ENCODE assay signal across 28 cellular contexts in the genomic region with DNA sequence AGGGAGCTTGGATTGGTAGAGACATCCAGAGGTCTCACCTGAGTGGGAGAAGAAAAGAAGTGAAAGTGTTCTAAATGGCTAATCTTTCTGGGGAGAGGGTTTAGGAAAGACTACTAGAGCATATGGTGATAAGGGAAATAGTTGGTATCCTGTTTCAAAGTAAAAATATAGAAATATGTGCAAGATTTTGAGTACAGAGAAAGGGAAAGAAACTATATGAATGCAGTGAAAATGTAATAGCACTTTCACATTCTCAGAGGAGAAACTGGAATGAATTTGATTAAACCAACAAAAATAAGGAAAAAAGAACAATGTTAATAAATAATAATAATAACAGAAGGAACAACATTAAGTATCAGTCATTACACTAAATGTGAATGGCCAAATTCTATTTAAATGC.
"Had no signal": no experiment of that assay in that cellular context is flagged by ENCODE, and none has a peak within 500 bp of the region (broad histone marks: within the 10 kb centered on the region; RNA-seq: fewer than 3 reads in every experiment).

No MANE protein-coding gene starts in this region.

- H3K36me3 Mint-ChIP-seq: WTC11 had no signal

- DNase-seq: activated CD4-positive, alpha-beta memory T cell treated with anti-CD3 and anti-CD28 coated beads, Interleukin-2, amount 10 ng/mL, durations not matched to agents 7 days and 5 days; activated CD4-positive, alpha-beta T cell treated with anti-CD3 and anti-CD28 coated beads for 1 hour; activated CD4-positive, alpha-beta T cell treated with anti-CD3 and anti-CD28 coated beads for 4 hours; activated CD4-positive, alpha-beta T cell treated with anti-CD3 and anti-CD28 coated beads, Interleukin-2, amount 10 ng/mL, durations not matched to agents 7 days and 5 days; activated CD4-positive, alpha-beta T cell treated with anti-CD3 and anti-CD28 coated beads, Interleukin-2, amount 50 U/mL, for 4 hours; activated CD8-positive, alpha-beta memory T cell treated with anti-CD3 and anti-CD28 coated beads, Interleukin-2, amount 50 U/mL, for 48 hours; activated gamma-delta T cell treated with Interleukin-2 at 50 U/mL for 16 hours; activated naive CD4-positive, alpha-beta T cell treated with anti-CD3 and anti-CD28 coated beads, Interleukin-2, amount 50 U/mL, for 16 hours; activated naive CD4-positive, alpha-beta T cell treated with Interleukin-2 at 50 U/mL for 16 hours; activated T-cell treated with anti-CD3 and anti-CD28 coated beads for 4 hours; activated T-cell treated with anti-CD3 and anti-CD28 coated beads, Interleukin-2, amount 50 U/mL, for 24 hours; activated T-cell treated with anti-CD3 and anti-CD28 coated beads, Interleukin-2, amount 50 U/mL, for 72 hours; amniotic stem cell; anterior cingulate cortex; brain microvascular endothelial cell; cortex of kidney; dermis blood vessel endothelial cell; effector CD4-positive, alpha-beta T cell; effector memory CD8-positive, alpha-beta T cell; erythroblast; foreskin keratinocyte; gastrocnemius medialis; glutamatergic neuron; T-helper 1 cell; T-helper 2 cell had no signal

- H3K27ac ChIP-seq: brain microvascular endothelial cell, esophagus muscularis mucosa, foreskin keratinocyte, gastrocnemius medialis had no signal

- H3K27me3 ChIP-seq: brain microvascular endothelial cell, esophagus muscularis mucosa, foreskin keratinocyte, gastrocnemius medialis had no signal

- H3K9me3 Mint-ChIP-seq: activated CD4-positive, alpha-beta memory T cell treated with anti-CD3 and anti-CD28 coated beads, Interleukin-2, amount 10 ng/mL, durations not matched to agents 7 days and 5 days; activated CD4-positive, alpha-beta T cell treated with anti-CD3 and anti-CD28 coated beads, Interleukin-2, amount 10 ng/mL, durations not matched to agents 7 days and 5 days; activated T-cell treated with anti-CD3 and anti-CD28 coated beads, Interleukin-2, amount 50 U/mL, for 24 hours; activated T-cell treated with anti-CD3 and anti-CD28 coated beads, Interleukin-2, amount 50 U/mL, for 72 hours; effector memory CD8-positive, alpha-beta T cell; WTC11 had no signal

- H3K4me1 Mint-ChIP-seq: activated CD4-positive, alpha-beta memory T cell treated with anti-CD3 and anti-CD28 coated beads, Interleukin-2, amount 10 ng/mL, durations not matched to agents 7 days and 5 days; activated CD4-positive, alpha-beta T cell treated with anti-CD3 and anti-CD28 coated beads, Interleukin-2, amount 10 ng/mL, durations not matched to agents 7 days and 5 days had no signal

- H3K4me1 ChIP-seq: esophagus muscularis mucosa, foreskin keratinocyte had no signal

- H3K27me3 Mint-ChIP-seq: activated CD4-positive, alpha-beta memory T cell treated with anti-CD3 and anti-CD28 coated beads, Interleukin-2, amount 10 ng/mL, durations not matched to agents 7 days and 5 days; activated CD4-positive, alpha-beta T cell treated with anti-CD3 and anti-CD28 coated beads, Interleukin-2, amount 10 ng/mL, durations not matched to agents 7 days and 5 days; activated naive CD8-positive, alpha-beta T cell; activated T-cell treated with anti-CD3 and anti-CD28 coated beads, Interleukin-2, amount 50 U/mL, for 24 hours; effector memory CD8-positive, alpha-beta T cell had no signal

- H3K4me3 Mint-ChIP-seq: activated CD4-positive, alpha-beta memory T cell treated with anti-CD3 and anti-CD28 coated beads, Interleukin-2, amount 10 ng/mL, durations not matched to agents 7 days and 5 days; activated CD4-positive, alpha-beta T cell treated with anti-CD3 and anti-CD28 coated beads, Interleukin-2, amount 10 ng/mL, durations not matched to agents 7 days and 5 days; activated naive CD8-positive, alpha-beta T cell; activated T-cell treated with anti-CD3 and anti-CD28 coated beads, Interleukin-2, amount 50 U/mL, for 24 hours; activated T-cell treated with anti-CD3 and anti-CD28 coated beads, Interleukin-2, amount 50 U/mL, for 72 hours; effector memory CD8-positive, alpha-beta T cell; WTC11 had no signal

- H3K36me3 ChIP-seq: brain microvascular endothelial cell, gastrocnemius medialis had no signal

- H3K27ac Mint-ChIP-seq: activated CD4-positive, alpha-beta memory T cell treated with anti-CD3 and anti-CD28 coated beads, Interleukin-2, amount 10 ng/mL, durations not matched to agents 7 days and 5 days; activated naive CD8-positive, alpha-beta T cell; activated T-cell treated with anti-CD3 and anti-CD28 coated beads, Interleukin-2, amount 50 U/mL, for 24 hours; activated T-cell treated with anti-CD3 and anti-CD28 coated beads, Interleukin-2, amount 50 U/mL, for 72 hours; WTC11 had no signal

- ATAC-seq: activated T-cell treated with anti-CD3 and anti-CD28 coated beads, Interleukin-2, amount 50 U/mL, for 72 hours; effector memory CD8-positive, alpha-beta T cell; foreskin keratinocyte; gastrocnemius medialis; WTC11 had no signal

- H3K4me3 ChIP-seq: esophagus muscularis mucosa, gastrocnemius medialis had no signal
